8 cellular contexts compared by ENCODE assay signal in the genomic region with DNA sequence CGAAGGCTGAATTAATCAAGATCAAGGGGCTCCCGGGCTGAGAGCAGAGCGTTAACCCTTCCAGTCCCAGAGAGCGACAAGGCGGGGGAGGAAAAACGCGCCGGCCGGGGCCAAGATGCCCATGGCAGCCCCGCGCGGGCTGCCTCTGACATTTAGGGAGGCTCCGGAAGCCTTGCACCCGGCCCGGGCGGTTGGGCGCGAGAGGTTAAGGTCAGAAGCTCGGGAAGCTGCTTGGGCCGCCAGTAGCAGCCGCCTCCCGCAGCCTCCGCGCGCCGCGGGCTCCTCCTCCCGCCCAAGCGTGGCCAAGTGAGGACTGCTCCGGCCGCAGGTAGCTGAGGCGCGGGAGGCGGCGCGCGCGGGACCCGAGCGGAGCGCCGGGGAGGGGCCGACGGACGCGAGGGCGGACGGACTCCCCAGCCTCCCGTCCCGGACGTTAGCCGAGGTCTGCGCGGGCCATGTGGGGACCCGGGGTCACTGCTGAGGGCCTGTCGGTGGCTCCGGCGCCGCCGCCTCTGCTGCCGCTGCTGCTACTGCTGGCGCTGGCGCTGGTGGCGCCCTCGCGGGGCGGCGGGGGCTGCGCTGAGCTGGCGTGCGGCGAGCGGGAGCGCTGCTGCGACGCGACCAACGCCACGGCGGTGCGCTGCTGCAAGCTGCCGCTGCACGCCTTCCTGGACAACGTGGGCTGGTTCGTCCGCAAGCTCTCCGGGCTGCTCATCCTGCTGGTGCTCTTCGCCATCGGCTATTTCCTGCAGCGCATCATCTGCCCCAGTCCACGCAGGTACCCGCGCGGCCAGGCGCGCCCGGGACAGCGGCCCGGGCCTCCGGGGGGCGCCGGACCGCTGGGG. TPM values are rescaled to one million over a fixed set of nuclear protein-coding genes. Genes with fewer than 3 reads are reported as not detected.
DNase-seq lines count a peak whose midpoint lies in the region; ATAC-seq and TF ChIP-seq lines count a peak whose summit lies in the region.

A gene (plus strand): TSS at position 242 of the 845 bp plus-strand sequence. CDS start 214 bp downstream, at position 456.

- TF ChIP-seq EP300 in Ishikawa (IDR thresholded peaks at IDR 0.05; ENCODE audit: borderline replicate concordance) = no peak

- H3K79me2 ChIP-seq in GM23338 (replicated peaks; ENCODE audit: insufficient read depth) (no peaks in the 10 kb centered on the region), hepatocyte (no peaks in the 10 kb centered on the region)

- 0 out of 2 replicates have a peak, but pooled peaks cover 3% of the 10 kb centered on the region for H3F3A ChIP-seq in GM23338 (replicated peaks; ENCODE audit: low read depth)

- DNase-seq in GM10248 (ENCODE audit: extremely low spot score) (peak; percentile 66), GM23338 (ENCODE audit: low spot score) (peak; percentile 91), SK-MEL-5 (ENCODE audit: low read depth, low spot score) (peak; percentile 35), amygdala (lab: John Stamatoyannopoulos, UW) (peak in 34 of 56 donors; percentile 12 to 72 (median 38)), hepatocyte (ENCODE audit: low spot score) (peak; percentile 69), retinal pigment epithelial cell (ENCODE audit: low read depth) (no peak), NK-92 (lab: John Stamatoyannopoulos, UW; ENCODE audit: unreplicated experiment) (no peak)

- no peak for TF ChIP-seq RAD21 in Ishikawa (IDR thresholded peaks at IDR 0.05; ENCODE audit: low read depth)

- POLR2A ChIA-PET in GM10248 (lab: Yijun Ruan, JAX) = no interaction called here

- peak within 1 kb of the TSS; percentile 74 for H3K4me3 ChIP-seq in GM23338
- H3K4me3 ChIP-seq in hepatocyte = peak within 1 kb of the TSS; percentile 62
- peak within 1 kb of the TSS; percentile 45 for H3K4me3 ChIP-seq in retinal pigment epithelial cell (ENCODE audit: low read length)

- no peaks in the 10 kb centered on the region for H3K9me3 ChIP-seq in hepatocyte (ENCODE audit: low read depth)

- WGBS in hepatocyte (ENCODE audit: low lambda C conversion rate, missing lambda C conversion rate) = under 1% methylated on average over 73 of the region's 103 CpGs

- CTCF ChIA-PET in GM10248 (lab: Yijun Ruan, JAX) = interaction anchor here (0.7 to 1.9 kb wide), 11 partner anchors 11 to 193 kb away, joined by 3 to 5 read pairs (median 3); no protein-coding TSS in a partner anchor

- H3K27me3 Mint-ChIP-seq in GM23338 (ENCODE audit: insufficient read depth, low read depth, poor library complexity) = peaks cover 36% of the 10 kb centered on the region

- peak within 1 kb of the TSS; percentile 91 for H3K4me2 ChIP-seq in GM23338
- peak within 1 kb of the TSS; percentile 98 for H3K4me2 ChIP-seq in hepatocyte

- ATAC-seq in GM23338 = peak; percentile 80

- H3K36me3 ChIP-seq in GM23338 (ENCODE audit: insufficient read depth) = no peaks in the 10 kb centered on the region
- H3K36me3 ChIP-seq in hepatocyte (replicated peaks; ENCODE audit: insufficient read depth, low read depth) = no peaks in the 10 kb centered on the region

- H3K27me3 ChIP-seq in GM23338 (ENCODE audit: insufficient read depth) = peaks cover 69% of the 10 kb centered on the region
- H3K27me3 ChIP-seq in hepatocyte = peaks cover 76% of the 10 kb centered on the region

- H3K4me1 Mint-ChIP-seq in GM23338 = peaks cover 6% of the 10 kb centered on the region; the same call in 2 of the 3 replicates

- TF ChIP-seq CTCF in GM10248 (IDR thresholded peaks at IDR 0.05; ENCODE audit: control extremely low read depth, extremely low read depth, low read depth, missing control alignments) = peak; percentile 49
- TF ChIP-seq CTCF in GM23338 (conservative IDR thresholded peaks at IDR 0.05; ENCODE audit: low read depth in 2 of 2) = peak in 1 of 2 experiments; percentile 38; a peak in 2 of 4 replicates
- peak; percentile 15 for TF ChIP-seq CTCF in hepatocyte (IDR thresholded peaks at IDR 0.05; ENCODE audit: poor library complexity)
- TF ChIP-seq CTCF in retinal pigment epithelial cell (conservative IDR thresholded peaks at IDR 0.05; ENCODE audit: low read depth, low read length) = no peak

- H2AFZ ChIP-seq in GM23338 (peak within 1 kb of the TSS; percentile 98), hepatocyte (peak within 1 kb of the TSS; percentile 50)

- H4K20me1 ChIP-seq in GM23338 (replicated peaks; ENCODE audit: insufficient read depth) (no peaks in the 10 kb centered on the region), hepatocyte (ENCODE audit: insufficient read depth, poor library complexity, severe bottlenecking) (no peaks in the 10 kb centered on the region)

- peaks cover 5% of the 10 kb centered on the region; the same call in 1 of the 2 replicates for H3K4me1 ChIP-seq in GM23338 (ENCODE audit: insufficient read depth)
- peaks cover 9% of the 10 kb centered on the region for H3K4me1 ChIP-seq in hepatocyte (ENCODE audit: insufficient read depth)

- no peaks in the 10 kb centered on the region; the same call in 2 of the 3 replicates for H3K36me3 Mint-ChIP-seq in GM23338 (ENCODE audit: low read depth)

- H3K4me3 Mint-ChIP-seq in GM23338 = peak within 1 kb of the TSS; percentile 83

- no peak within 1 kb of the TSS for H3K27ac ChIP-seq in GM23338 (ENCODE audit: low read depth)
- H3K27ac ChIP-seq in hepatocyte = no peak within 1 kb of the TSS

- no peak within 1 kb of the TSS for H3K27ac Mint-ChIP-seq in GM23338

- in situ Hi-C loops in SK-MEL-5 (cut with HindIII; ENCODE audit: low pct_unique_long_range_greater_than_20kb, low sequenced_read_pairs) = no loop called here

- no peaks in the 10 kb centered on the region for H3K9me3 Mint-ChIP-seq in GM23338

- no peaks in the 10 kb centered on the region for H3K9me2 ChIP-seq in GM23338 (ENCODE audit: insufficient read depth)
- H3K9me2 ChIP-seq in hepatocyte (replicated peaks; ENCODE audit: insufficient read depth) = no peaks in the 10 kb centered on the region

TF ChIP-seq in GM23338, 12 proteins besides CTCF, POLR2A, EP300 and RAD21:
- TF ChIP-seq CREB1 (CRISPR knock-in tag; IDR thresholded peaks at IDR 0.05; ENCODE audit: low read depth) (peak; percentile 19; the same call in 1 of the 2 replicates), STAT1 (IDR thresholded peaks at IDR 0.05; ENCODE audit: unreplicated experiment) (no peak), POLR2AphosphoS5 (IDR thresholded peaks at IDR 0.05; ENCODE audit: low read depth) (0 out of 2 replicates have a peak, but pooled peaks have one; percentile 18)
TF ChIP-seq in GM23338: peak in this region for 2.

TF ChIP-seq in Ishikawa, 13 proteins besides CTCF, POLR2A, EP300 and RAD21:
- TF ChIP-seq TAF1 (IDR thresholded peaks at IDR 0.05; ENCODE audit: low read depth) = no peak
- no peak for TF ChIP-seq FOXM1 (IDR thresholded peaks at IDR 0.05; ENCODE audit: borderline replicate concordance, low read depth)
- TF ChIP-seq, protein P1, sequence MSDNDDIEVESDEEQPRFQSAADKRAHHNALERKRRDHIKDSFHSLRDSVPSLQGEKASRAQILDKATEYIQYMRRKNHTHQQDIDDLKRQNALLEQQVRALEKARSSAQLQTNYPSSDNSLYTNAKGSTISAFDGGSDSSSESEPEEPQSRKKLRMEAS (IDR thresholded peaks at IDR 0.05) = peak; percentile 75

RNA-seq across cellular contexts. Expression of the gene that starts here (rescaled TPM):
- total RNA-seq in GM23338 (2014; rRNA removed; shearing (Covaris generic)) = 1.0 and 3.0 TPM in 2 replicates
- 0.40 and 0.57 TPM in 2 replicates for polyA plus RNA-seq in GM23338 (2016; fragmentation: Nextera tagmentation; extraction: Ambion mirVana)
- total RNA-seq in SK-MEL-5 (2014; rRNA removed; shearing (Covaris generic)) = 0.21 and 0.40 TPM in 2 replicates
- 1.0 and 2.0 TPM in 2 replicates for polyA plus RNA-seq in SK-MEL-5 (2015; cell fraction: cytosol; rRNA removed)
- polyA plus RNA-seq in SK-MEL-5 (2015; cell fraction: nucleus; rRNA removed) = 0.72 and 1.9 TPM in 2 replicates
- 0.32 and 0.47 TPM in 2 replicates for total RNA-seq in hepatocyte
- 0.46 and 0.55 TPM in 2 replicates for polyA plus RNA-seq in hepatocyte

Comparison
In these comparisons a context has a peak if more than half of its experiments do, and no peak if none do; other contexts are left out.
1. Peak in DNase-seq, H3K4me3 ChIP-seq and H3K4me2 ChIP-seq in hepatocyte; RNA of the gene not detected or under 1 TPM.
2. DNase-seq: peak in GM10248 (single experiment), GM23338 (single experiment), SK-MEL-5 (single experiment) and amygdala (34 of 56); none in retinal pigment epithelial cell (single experiment) and NK-92 (single experiment).
3. Peak in every context shown above with its lines, with median percentiles within 50 percentile points of each other: H3K4me3 ChIP-seq.